ENCODE assay signal across 23 cellular contexts in the genomic region with DNA sequence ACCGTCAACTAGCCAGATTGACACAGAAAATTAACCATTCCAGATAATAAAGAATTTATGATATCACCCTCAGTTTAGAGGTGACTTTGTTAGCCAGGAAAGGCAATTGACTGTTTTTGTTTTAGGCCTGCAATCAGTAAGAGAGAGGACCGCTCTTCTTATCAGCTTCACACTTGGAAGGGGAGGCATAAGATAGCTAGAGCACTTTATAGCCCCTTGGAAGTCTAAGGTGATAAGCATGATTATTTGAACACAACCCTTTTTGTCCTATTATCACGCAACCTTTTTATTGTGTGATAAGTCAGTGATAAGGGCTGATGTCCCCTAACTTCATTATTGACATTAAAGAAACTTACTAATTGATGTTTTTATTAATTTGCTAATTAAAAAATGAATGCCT.
A peak's percentile ranks its signal among the peaks of the same experiment; 100 is the strongest.
DNase-seq lines count a peak whose midpoint lies in the region; ATAC-seq and TF ChIP-seq lines count a peak whose summit lies in the region.
"Had no signal": no experiment of that assay in that cellular context is flagged by ENCODE, and none has a peak within 500 bp of the region (broad histone marks: within the 10 kb centered on the region; RNA-seq: fewer than 3 reads in every experiment).

No MANE protein-coding gene starts in this region.

- no peak overlapping the region for H3K4me3 ChIP-seq in HL-60 (replicated peaks; ENCODE audit: insufficient read depth, low read length)
- H3K4me3 ChIP-seq: K562, SK-N-MC had no signal

- H3K27me3 Mint-ChIP-seq in memory B cell = no peaks in the 10 kb centered on the region
- H3K27me3 Mint-ChIP-seq in activated CD8-positive, alpha-beta T cell treated with anti-CD3 and anti-CD28 coated beads, Interleukin-2, amount 10 ng/mL, durations not matched to agents 7 days and 5 days (ENCODE audit: low read depth) = peaks cover 9% of the 10 kb centered on the region

- CTCF ChIA-PET in activated CD8-positive, alpha-beta T cell treated with anti-CD3 and anti-CD28 coated beads, Interleukin-2, amount 10 ng/mL, durations not matched to agents 7 days and 5 days (lab: Charles Lee) = no interaction called here

- DNase-seq in HL-60 (ENCODE audit: low read depth in 1 of 2, low spot score in 1 of 2) = no peak
- DNase-seq in OCI-M1 (lab: John Stamatoyannopoulos, UW) = peak; percentile 53
- DNase-seq in memory B cell (ENCODE audit: low spot score in 2 of 2) = no peak
- DNase-seq in NCI-H82 treated with DMSO at 0.1 percent for 48 hours (lab: John Stamatoyannopoulos, UW; ENCODE audit: unreplicated experiment) = no peak
- DNase-seq in activated CD8-positive, alpha-beta T cell treated with anti-CD3 and anti-CD28 coated beads, Interleukin-2, amount 10 ng/mL, durations not matched to agents 7 days and 5 days = no peak
- no peak for DNase-seq in DMS153 treated with DMSO at 0.1 percent for 48 hours (lab: John Stamatoyannopoulos, UW; ENCODE audit: unreplicated experiment)
- DNase-seq: ACHN; C1 segment of cervical spinal cord; CD8-positive, alpha-beta memory T cell; DMS53; GDM1; GOT3; HCEC 1CT; NCI-H1092; NCI-H1436; NCI-H1930; NCI-H2227 treated with DMSO at 0.1 percent for 48 hours; NCI-H510A; NK-92 treated with Interleukin-12 subunit alpha and Interleukin-12 subunit beta, amount 100 ng/mL, for 24 hours; SHP77 treated with DMSO at 0.1 percent for 48 hours had no signal

- 0 out of 2 replicates have a peak overlapping the region, but pooled peaks have one; percentile 27 for H3K27ac ChIP-seq in HL-60 (replicated peaks)
- H3K27ac ChIP-seq: SK-N-MC had no signal

- H3K4me3 Mint-ChIP-seq in memory B cell = no peak overlapping the region
- H3K4me3 Mint-ChIP-seq in activated CD8-positive, alpha-beta T cell treated with anti-CD3 and anti-CD28 coated beads, Interleukin-2, amount 10 ng/mL, durations not matched to agents 7 days and 5 days = no peak overlapping the region
- H3K4me3 Mint-ChIP-seq: CD8-positive, alpha-beta memory T cell had no signal

- ATAC-seq in memory B cell (ENCODE audit: low read depth) = no peak
- ATAC-seq in HG03039 (IDR thresholded peaks at IDR 0.05; ENCODE audit: unreplicated experiment) = no peak
- ATAC-seq in activated CD8-positive, alpha-beta T cell treated with anti-CD3 and anti-CD28 coated beads, Interleukin-2, amount 10 ng/mL, durations not matched to agents 7 days and 5 days = no peak
- ATAC-seq: K562 had no signal

- POLR2A ChIA-PET in activated CD8-positive, alpha-beta T cell treated with anti-CD3 and anti-CD28 coated beads, Interleukin-2, amount 10 ng/mL, durations not matched to agents 7 days and 5 days (lab: Charles Lee) = interaction anchor here (0.6 to 0.7 kb wide), 2 partner anchors 19 to 20 kb away, joined by 3 to 4 read pairs; no protein-coding TSS in a partner anchor

- H3K4me1 Mint-ChIP-seq in memory B cell = peaks cover 24% of the 10 kb centered on the region
- H3K4me1 Mint-ChIP-seq in activated CD8-positive, alpha-beta T cell treated with anti-CD3 and anti-CD28 coated beads, Interleukin-2, amount 10 ng/mL, durations not matched to agents 7 days and 5 days (ENCODE audit: low read depth) = peaks cover 24% of the 10 kb centered on the region

- peak overlapping the region; percentile 26 for H3K27ac Mint-ChIP-seq in memory B cell
- no peak overlapping the region for H3K27ac Mint-ChIP-seq in activated CD8-positive, alpha-beta T cell treated with anti-CD3 and anti-CD28 coated beads, Interleukin-2, amount 10 ng/mL, durations not matched to agents 7 days and 5 days

- H3K9me3 Mint-ChIP-seq in memory B cell = no peaks in the 10 kb centered on the region
- peaks cover 4% of the 10 kb centered on the region for H3K9me3 Mint-ChIP-seq in activated CD8-positive, alpha-beta T cell treated with anti-CD3 and anti-CD28 coated beads, Interleukin-2, amount 10 ng/mL, durations not matched to agents 7 days and 5 days (ENCODE audit: insufficient read depth)
- H3K9me3 Mint-ChIP-seq: CD8-positive, alpha-beta memory T cell had no signal

- H3K36me3 Mint-ChIP-seq in memory B cell = no peaks in the 10 kb centered on the region
- no peaks in the 10 kb centered on the region for H3K36me3 Mint-ChIP-seq in activated CD8-positive, alpha-beta T cell treated with anti-CD3 and anti-CD28 coated beads, Interleukin-2, amount 10 ng/mL, durations not matched to agents 7 days and 5 days (ENCODE audit: low read depth)
- H3K36me3 Mint-ChIP-seq: CD8-positive, alpha-beta memory T cell had no signal

- TF ChIP-seq CTCF in HL-60 (IDR thresholded peaks at IDR 0.05; ENCODE audit: insufficient read depth, low read length) = no peak

- H3K27me3 ChIP-seq in HL-60 (ENCODE audit: insufficient read depth, poor library complexity, severe bottlenecking) = no peaks in the 10 kb centered on the region
